ENCODE assay signal across 2 cellular contexts in genomic region chr3:192188218-192188835, GRCh38.
A peak's percentile ranks its signal among the peaks of the same experiment; 100 is the strongest.
TF ChIP-seq lines count a peak whose summit lies in the region.

No MANE protein-coding gene starts in this region.

TF ChIP-seq in GM12878, 131 proteins besides CTCF, POLR2A, EP300 and RAD21 (continued from another document and continues in another):
- no peak for TF ChIP-seq NBN (IDR thresholded peaks at IDR 0.05)
- TF ChIP-seq NR2C1 (IDR thresholded peaks at IDR 0.05), result no peak
- no peak for TF ChIP-seq PRDM15 (CRISPR knock-in tag; IDR thresholded peaks at IDR 0.05)
- no peak for TF ChIP-seq YY1 (IDR thresholded peaks at IDR 0.05; ENCODE audit: low read depth, low read length)
- TF ChIP-seq MYC (IDR thresholded peaks at IDR 0.05; ENCODE audit: insufficient read depth, insufficient read length, insufficient replicate concordance, low read length, severe bottlenecking), result no peak
- TF ChIP-seq SMC3 (IDR thresholded peaks at IDR 0.05; ENCODE audit: borderline replicate concordance, low read length), result peak; percentile 68
- TF ChIP-seq FOXK2 (IDR thresholded peaks at IDR 0.05), result no peak
- TF ChIP-seq NRF1 (conservative IDR thresholded peaks at IDR 0.05; ENCODE audit: low read depth, low read length), result no peak
- no peak for TF ChIP-seq MYB (IDR thresholded peaks at IDR 0.05; ENCODE audit: borderline replicate concordance, low read depth, low read length)
- no peak for TF ChIP-seq NR2F1 (conservative IDR thresholded peaks at IDR 0.05)
- TF ChIP-seq SIX5 (IDR thresholded peaks at IDR 0.05; ENCODE audit: low read depth, low read length, severe bottlenecking), result no peak
- no peak for TF ChIP-seq IKZF1 (conservative IDR thresholded peaks at IDR 0.05)
- TF ChIP-seq ZNF384 (IDR thresholded peaks at IDR 0.05; ENCODE audit: borderline replicate concordance, low read depth, low read length), result no peak
- no peak for TF ChIP-seq SMAD1 (IDR thresholded peaks at IDR 0.05; ENCODE audit: low read depth, partially characterized antibody)
- TF ChIP-seq RB1 (IDR thresholded peaks at IDR 0.05; ENCODE audit: borderline replicate concordance), result peak; percentile 41; the same call in 1 of the 2 replicates
- 0 out of 2 replicates have a peak, but pooled peaks have one; percentile 19 for TF ChIP-seq RUNX3 (IDR thresholded peaks at IDR 0.05; ENCODE audit: low read length)
- no peak for TF ChIP-seq MLLT1 (IDR thresholded peaks at IDR 0.05)
- TF ChIP-seq ATF3 (IDR thresholded peaks at IDR 0.05; ENCODE audit: borderline replicate concordance, extremely low read depth, low read depth, low read length), result no peak
- TF ChIP-seq CREB1 (IDR thresholded peaks at IDR 0.05; ENCODE audit: low read depth), result no peak
- no peak for TF ChIP-seq SUZ12 (IDR thresholded peaks at IDR 0.05; ENCODE audit: unreplicated experiment)
- no peak for TF ChIP-seq BRCA1 (IDR thresholded peaks at IDR 0.05; ENCODE audit: low read depth, low read length)
- peak; percentile 42 to 48; a peak in 2 of 4 replicates for TF ChIP-seq BHLHE40 (IDR thresholded peaks at IDR 0.05; ENCODE audit: borderline replicate concordance in 1 of 2, low read depth in 2 of 2, low read length in 1 of 2)
- no peak for TF ChIP-seq ZSCAN29 (IDR thresholded peaks at IDR 0.05)
- TF ChIP-seq ZNF622 (IDR thresholded peaks at IDR 0.05), result no peak
- no peak for TF ChIP-seq KLF5 (IDR thresholded peaks at IDR 0.05; ENCODE audit: partially characterized antibody)
- TF ChIP-seq HCFC1 (IDR thresholded peaks at IDR 0.05; ENCODE audit: low read length), result no peak
- TF ChIP-seq CEBPZ (IDR thresholded peaks at IDR 0.05; ENCODE audit: low read depth, low read length), result no peak

TF ChIP-seq in liver, 16 proteins besides CTCF, POLR2A, EP300 and RAD21 (continued from another document):
- no peak for TF ChIP-seq REST (IDR thresholded peaks at IDR 0.05)
- no peak for TF ChIP-seq YY1 (IDR thresholded peaks at IDR 0.05)
- no peak for TF ChIP-seq ATF3 (IDR thresholded peaks at IDR 0.05)
- no peak for TF ChIP-seq NR2F2 (IDR thresholded peaks at IDR 0.05)
- TF ChIP-seq MAX (IDR thresholded peaks at IDR 0.05), result no peak
- TF ChIP-seq RXRA (IDR thresholded peaks at IDR 0.05), result no peak
- no peak for TF ChIP-seq GABPA (IDR thresholded peaks at IDR 0.05 in 1 of 2, conservative IDR thresholded peaks at IDR 0.05 in 1 of 2)
- TF ChIP-seq TAF1 (conservative IDR thresholded peaks at IDR 0.05), result no peak
- TF ChIP-seq EGR1 (IDR thresholded peaks at IDR 0.05; ENCODE audit: low read depth in 2 of 2), result no peak
